In genomic region chr1:168468042-168468809, GRCh38 we compare ENCODE assay signal across 10 cellular contexts.
DNase-seq lines count a peak whose midpoint lies in the region; ATAC-seq and TF ChIP-seq lines count a peak whose summit lies in the region.
"Had no signal": no experiment of that assay in that cellular context is flagged by ENCODE, and none has a peak within 500 bp of the region (broad histone marks: within the 10 kb centered on the region; RNA-seq: fewer than 3 reads in every experiment).

No MANE protein-coding gene starts in this region.

- TF ChIP-seq CTCF in MM.1S (IDR thresholded peaks at IDR 0.05; ENCODE audit: low read length) (no peak), colonic mucosa (IDR thresholded peaks at IDR 0.05) (no peak)

- H3K9ac ChIP-seq in MM.1S (ENCODE audit: low read length): no peak overlapping the region
- no peak overlapping the region for H3K9ac ChIP-seq in colonic mucosa (ENCODE audit: low read depth in 2 of 2, low read length in 2 of 2)
- no peak overlapping the region for H3K9ac ChIP-seq in rectal smooth muscle tissue (ENCODE audit: low read length)

- no peaks in the 10 kb centered on the region for H3F3A ChIP-seq in MM.1S (ENCODE audit: insufficient read depth, low read length)

- no peak overlapping the region for H3K27ac ChIP-seq in MM.1S (ENCODE audit: low read length)
- peak overlapping the region; percentile 60 for H3K27ac ChIP-seq in colonic mucosa
- peak overlapping the region; percentile 51 for H3K27ac ChIP-seq in rectal smooth muscle tissue (ENCODE audit: low read depth, low read length)

- DNase-seq in EL (peak; percentile 74), MM.1S (no peak), colonic mucosa (no peak), SK-N-DZ (ENCODE audit: low spot score) (no peak), LoVo (ENCODE audit: low spot score) (no peak)
- DNase-seq: NCI-H1417 treated with DMSO at 0.1 percent for 48 hours had no signal

- H2AFZ ChIP-seq in MM.1S (ENCODE audit: low read length): no peak overlapping the region

- no peaks in the 10 kb centered on the region for H3K9me2 ChIP-seq in MM.1S (replicated peaks; ENCODE audit: insufficient read depth, low read length)

- H3K27me3 ChIP-seq in MM.1S (replicated peaks; ENCODE audit: insufficient read depth, low read length): no peaks in the 10 kb centered on the region
- H3K27me3 ChIP-seq in colonic mucosa: no peaks in the 10 kb centered on the region
- no peaks in the 10 kb centered on the region for H3K27me3 ChIP-seq in rectal smooth muscle tissue (ENCODE audit: control insufficient read depth, insufficient read depth, low read length)

- ATAC-seq in GM18858 (IDR thresholded peaks at IDR 0.05; ENCODE audit: unreplicated experiment) (no peak), GM21381 (IDR thresholded peaks at IDR 0.05; ENCODE audit: unreplicated experiment) (no peak)

- no peaks in the 10 kb centered on the region for H3K79me2 ChIP-seq in MM.1S (ENCODE audit: low read length)

- peak overlapping the region; percentile 14 for H3K4me2 ChIP-seq in MM.1S (ENCODE audit: low read depth, low read length)

- H3K4me3 ChIP-seq in MM.1S (ENCODE audit: low read length) (no peak overlapping the region), colonic mucosa (no peak overlapping the region), rectal smooth muscle tissue (ENCODE audit: low read length) (no peak overlapping the region)
- H3K4me3 ChIP-seq: HAP-1 had no signal

- H3K4me1 ChIP-seq in MM.1S (ENCODE audit: low read length): peaks cover 25% of the 10 kb centered on the region
- peaks cover 20% of the 10 kb centered on the region for H3K4me1 ChIP-seq in colonic mucosa
- H3K4me1 ChIP-seq in rectal smooth muscle tissue (ENCODE audit: control insufficient read depth, insufficient read depth, low read length): peaks cover 34% of the 10 kb centered on the region

- no peaks in the 10 kb centered on the region for H4K20me1 ChIP-seq in MM.1S (ENCODE audit: insufficient read depth, low read length)

- H3K36me3 ChIP-seq in MM.1S (replicated peaks; ENCODE audit: insufficient read depth, low read length) (no peaks in the 10 kb centered on the region), colonic mucosa (no peaks in the 10 kb centered on the region), rectal smooth muscle tissue (ENCODE audit: control insufficient read depth, insufficient read depth, low read length) (no peaks in the 10 kb centered on the region)
- H3K36me3 ChIP-seq: HAP-1 had no signal

- intact Hi-C loops in colonic mucosa (cut with DNase I): no loop called here

- H3K9me3 ChIP-seq in MM.1S (replicated peaks; ENCODE audit: insufficient read depth, low read length): no peaks in the 10 kb centered on the region
- no peaks in the 10 kb centered on the region for H3K9me3 ChIP-seq in colonic mucosa
- H3K9me3 ChIP-seq: HAP-1 had no signal
